30 cellular contexts compared by ENCODE assay signal in the genomic region with DNA sequence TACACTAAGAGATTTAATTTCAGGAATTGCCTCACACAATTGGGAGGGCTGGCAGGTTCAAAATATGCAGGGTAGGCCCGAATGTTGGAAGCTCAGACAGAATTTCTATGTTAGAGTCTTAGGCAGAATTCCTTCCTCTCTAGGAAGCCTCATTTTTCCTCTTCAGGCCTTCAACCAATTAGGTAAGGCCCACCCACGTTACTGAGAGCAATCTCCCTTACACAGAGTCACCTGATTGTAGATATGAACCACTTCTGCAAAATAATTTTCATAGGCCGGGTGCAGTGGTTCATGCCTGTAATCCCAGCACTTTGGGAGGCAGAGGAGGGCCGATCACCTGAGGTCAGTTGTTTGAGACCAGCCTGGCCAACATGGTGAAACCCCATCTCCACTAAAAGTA. TPM values are rescaled to one million over a fixed set of nuclear protein-coding genes. Genes with fewer than 3 reads are reported as not detected.
A peak's percentile ranks its signal among the peaks of the same experiment; 100 is the strongest.
DNase-seq lines count a peak whose midpoint lies in the region; ATAC-seq, FAIRE-seq and TF ChIP-seq lines count a peak whose summit lies in the region.
"Had no signal": no experiment of that assay in that cellular context is flagged by ENCODE, and none has a peak within 500 bp of the region (broad histone marks: within the 10 kb centered on the region; RNA-seq: fewer than 3 reads in every experiment).

No MANE protein-coding gene starts in this region.

- H3K36me3 ChIP-seq in HEK293 (ENCODE audit: control insufficient read depth in 2 of 2, insufficient read depth in 1 of 2, low read length in 2 of 2), result no peaks in the 10 kb centered on the region
- no peaks in the 10 kb centered on the region for H3K36me3 ChIP-seq in K562 (ENCODE audit: control insufficient read depth, insufficient read depth, low read length)
- H3K36me3 ChIP-seq in PC-3 (ENCODE audit: low read depth, low read length), result no peaks in the 10 kb centered on the region
- H3K36me3 ChIP-seq: BE2C; BLaER1; BLaER1 treated with 17β-estradiol and CSF1 and Interleukin-3, amounts not matched to agents 10 nM and 100 nM had no signal

- H3K4me3 ChIP-seq in HEK293 (ENCODE audit: low read depth, low read length) (no peak overlapping the region), K562 (no peak overlapping the region), PC-3 (ENCODE audit: low read length) (no peak overlapping the region)
- H3K4me3 ChIP-seq: A549; BLaER1; BLaER1 treated with 17β-estradiol and CSF1 and Interleukin-3, amounts not matched to agents 10 nM and 100 nM had no signal

- no peaks in the 10 kb centered on the region for H3K4me1 ChIP-seq in HEK293 (ENCODE audit: control insufficient read depth, insufficient read depth, low read length)
- no peaks in the 10 kb centered on the region; a peak in 3 of 5 replicates for H3K4me1 ChIP-seq in K562 (replicated peaks in 1 of 2; ENCODE audit: control insufficient read depth in 2 of 2, insufficient read depth in 2 of 2, low read length in 2 of 2)
- H3K4me1 ChIP-seq in PC-3 (ENCODE audit: insufficient read depth, low read length), result no peaks in the 10 kb centered on the region
- H3K4me1 ChIP-seq: A549; BE2C; BLaER1; BLaER1 treated with 17β-estradiol and CSF1 and Interleukin-3, amounts not matched to agents 10 nM and 100 nM; Caco-2 had no signal

- H2AFZ ChIP-seq in K562 (ENCODE audit: low read depth, low read length), result peak overlapping the region; percentile 28
- no peak overlapping the region for H2AFZ ChIP-seq in PC-3 (ENCODE audit: low read length)

- TF ChIP-seq POLR2A in K562 (conservative IDR thresholded peaks at IDR 0.05), result no peak

- ATAC-seq in K562 (peak; percentile 19; the same call in 2 of the 3 replicates), PC-3 (no peak)
- ATAC-seq: A549; CD8-positive, alpha-beta T cell had no signal

- H3K27ac ChIP-seq in HEK293 (ENCODE audit: extremely low read depth, low read depth, low read length) (no peak overlapping the region), K562 (ENCODE audit: extremely low read depth, low read depth, low read length) (no peak overlapping the region), PC-3 (ENCODE audit: low read length) (no peak overlapping the region)
- H3K27ac ChIP-seq: 22Rv1; A549; BLaER1; BLaER1 treated with 17β-estradiol and CSF1 and Interleukin-3, amounts not matched to agents 10 nM and 100 nM; C4-2B had no signal

- CTCF ChIA-PET in HEK293 (lab: Yijun Ruan, JAX), result interaction anchor here (1.3 kb wide), 1 partner anchor 14 kb away, joined by 3 read pairs; no protein-coding TSS in a partner anchor
- CTCF ChIA-PET in K562 (lab: Yijun Ruan, JAX; ENCODE audit: low intra/inter-chr PET ratio), result no interaction called here
- CTCF ChIA-PET in PC-3 (lab: Charles Lee), result no interaction called here

- no peaks in the 10 kb centered on the region for H3F3A ChIP-seq in PC-3 (ENCODE audit: low read length, unreplicated experiment)

- no peaks in the 10 kb centered on the region for H3K27me3 ChIP-seq in K562 (ENCODE audit: control insufficient read depth in 2 of 2, insufficient read depth in 2 of 2, low read length in 2 of 2)
- no peaks in the 10 kb centered on the region for H3K27me3 ChIP-seq in PC-3 (ENCODE audit: low read length)
- H3K27me3 ChIP-seq: BE2C; BLaER1; BLaER1 treated with 17β-estradiol and CSF1 and Interleukin-3, amounts not matched to agents 10 nM and 100 nM had no signal

- H3K79me2 ChIP-seq in K562 (ENCODE audit: control insufficient read depth, insufficient read depth, low read length) (no peaks in the 10 kb centered on the region), PC-3 (ENCODE audit: low read length) (no peaks in the 10 kb centered on the region)

- H3K9me3 ChIP-seq in HEK293 (ENCODE audit: control insufficient read depth, insufficient read depth, low read depth, low read length) (no peaks in the 10 kb centered on the region), K562 (replicated peaks; ENCODE audit: control insufficient read depth, insufficient read depth, low read depth, low read length) (no peaks in the 10 kb centered on the region; the same call in 1 of the 2 replicates), PC-3 (ENCODE audit: low read length) (no peaks in the 10 kb centered on the region)
- H3K9me3 ChIP-seq: A549, BE2C, BLaER1, Caco-2 had no signal

- H4K20me1 ChIP-seq in K562 (replicated peaks; ENCODE audit: control insufficient read depth, insufficient read depth, low read length) (no peaks in the 10 kb centered on the region), PC-3 (ENCODE audit: low read length) (no peaks in the 10 kb centered on the region)
- H4K20me1 ChIP-seq: BLaER1; BLaER1 treated with 17β-estradiol and CSF1 and Interleukin-3, amounts not matched to agents 10 nM and 100 nM had no signal

- intact Hi-C loops in K562 (cut with micrococcal nuclease) (no loop called here), PC-3 (cut with micrococcal nuclease) (no loop called here)

- in situ Hi-C loops in K562 (cut with MboI), result no loop called here

- H3K9ac ChIP-seq in K562 (ENCODE audit: insufficient read depth in 1 of 2, low read depth in 2 of 2, low read length in 2 of 2), result no peak overlapping the region
- no peak overlapping the region for H3K9ac ChIP-seq in PC-3 (ENCODE audit: low read length)
- H3K9ac ChIP-seq: BLaER1; BLaER1 treated with 17β-estradiol and CSF1 and Interleukin-3, amounts not matched to agents 10 nM and 100 nM had no signal

- H3K9me1 ChIP-seq in K562 (ENCODE audit: control insufficient read depth, insufficient read depth, low read length), result no peaks in the 10 kb centered on the region

- WGBS in K562 (ENCODE audit: insufficient coverage, low coverage, missing lambda C conversion rate), result 27% methylated on average over 4 of the region's 4 CpGs

- H3K4me2 ChIP-seq in K562 (ENCODE audit: insufficient read depth, low read length) (no peak overlapping the region), PC-3 (ENCODE audit: low read length) (no peak overlapping the region)
- H3K4me2 ChIP-seq: A549; BLaER1; BLaER1 treated with 17β-estradiol and CSF1 and Interleukin-3, amounts not matched to agents 10 nM and 100 nM had no signal

- no peak for TF ChIP-seq RAD21 in K562 (CRISPR knock-in tag; conservative IDR thresholded peaks at IDR 0.05 in 1 of 2, IDR thresholded peaks at IDR 0.05 in 1 of 2)

- POLR2A ChIA-PET in HEK293 (lab: Yijun Ruan, JAX) (no interaction called here), K562 (lab: Yijun Ruan, JAX) (interaction anchor here (1.2 kb wide), 1 partner anchor 13 kb away, joined by 4 read pairs; no protein-coding TSS in a partner anchor), PC-3 (lab: Charles Lee; ENCODE audit: unreplicated experiment) (no interaction called here)

- no TSS peak for BruUV-seq in K562 (replicated peaks; lab: Mats Ljungman, UMichigan)
- BruUV-seq in PC-3 (replicated peaks; lab: Mats Ljungman, UMichigan), result no TSS peak

- no peak for FAIRE-seq in K562 (lab: Jason Lieb, UNC)
- FAIRE-seq: A204.1, A549, D721Med had no signal

- no peaks in the 10 kb centered on the region for H3K9me2 ChIP-seq in PC-3 (replicated peaks; ENCODE audit: low read length)

- DNase-seq in K562 (ENCODE audit: extremely low read depth in 1 of 4, low spot score in 3 of 4) (no peak), NCI-H524 treated with DMSO at 0.1 percent for 48 hours (lab: John Stamatoyannopoulos, UW) (no peak), PC-3 (no peak)
- DNase-seq: 8988T; ACHN; AML-193; BE2C; C1 segment of cervical spinal cord; Caco-2; Calu3; CD4-positive, alpha-beta memory T cell; CD4-positive, alpha-beta T cell; CD4-positive, CD25-positive, alpha-beta regulatory T cell; CD8-positive, alpha-beta memory T cell; CD8-positive, alpha-beta T cell; COR-L47; DMS 273 treated with DMSO at 0.1 percent for 48 hours; DMS153; DMS53; DMS79; DMS79 treated with DMSO at 0.1 percent for 48 hours; DND-41 had no signal

- TF ChIP-seq EP300 in K562 (IDR thresholded peaks at IDR 0.05; ENCODE audit: low read length), result no peak

- no peak for TF ChIP-seq CTCF in HEK293 (tag by site-specific recombination; IDR thresholded peaks at IDR 0.05)
- TF ChIP-seq CTCF in K562 (IDR thresholded peaks at IDR 0.05 in 2 of 3, conservative IDR thresholded peaks at IDR 0.05 in 1 of 3; ENCODE audit: insufficient read depth in 2 of 3, low read depth in 1 of 3, low read length in 3 of 3), result no peak
- TF ChIP-seq CTCF in PC-3 (conservative IDR thresholded peaks at IDR 0.05; ENCODE audit: low read depth, low read length), result no peak

TF ChIP-seq in HEK293, 187 proteins besides CTCF, POLR2A, EP300 and RAD21 (continues in another document):
- TF ChIP-seq ZNF211 (tag by site-specific recombination; IDR thresholded peaks at IDR 0.05; ENCODE audit: low read depth) (no peak), ZNF791 (tag by site-specific recombination; IDR thresholded peaks at IDR 0.05) (no peak), SCRT2 (tag by site-specific recombination; IDR thresholded peaks at IDR 0.05) (no peak), ZNF132 (tag by site-specific recombination; IDR thresholded peaks at IDR 0.05; ENCODE audit: borderline replicate concordance) (no peak)

TF ChIP-seq in K562, 482 proteins besides CTCF, POLR2A, EP300 and RAD21 (continues in another document):
- no peak for TF ChIP-seq ZNF316 (IDR thresholded peaks at IDR 0.05)

RNA-seq across cellular contexts. Expression of gene HIVEP1, which starts 50.2 kb away (rescaled TPM):
- total RNA-seq in K562 (2011; cell fraction: chromatin; rRNA removed; ENCODE audit: low replicate concordance), result 53.0 and 162 TPM in 2 replicates
- 38.2 and 56.5 TPM in 2 replicates for total RNA-seq in K562 (2011; cell fraction: nucleolus; rRNA removed)
- 82.4 and 142 TPM in 2 replicates for total RNA-seq in K562 (2011; cell fraction: nucleoplasm; rRNA removed)
- total RNA-seq in K562 (2014; rRNA removed) (19.3 and 21.7 TPM in 2 replicates), K562 (2014; rRNA removed; fragmentation: Illumina TruSeq; extraction: Trizol) (33.3 and 37.1 TPM in 2 replicates), K562 (2015; rRNA removed; fragmentation: Illumina TruSeq; extraction: Trizol) (29.3 and 30.4 TPM in 2 replicates), K562 (2021) (25.8 and 28.8 TPM in 2 replicates), PC-3 (2014; rRNA removed) (6.6 and 10.0 TPM in 2 replicates)
- polyA plus RNA-seq in K562 (2011; rRNA removed) (16.9 and 18.2 TPM in 2 replicates), K562 (2014; fragmentation: Illumina TruSeq; extraction: Trizol) (20.9 and 24.9 TPM in 2 replicates), K562 (2014; fragmentation: Nextera tagmentation; extraction: Ambion mirVana) (1 to 10 TPM; 6.0 to 6.2 TPM), K562 (2014; rRNA removed) (14.6 and 18.4 TPM in 2 replicates)
- 19.3 and 22.5 TPM in 2 replicates for polyA plus RNA-seq in K562 (2011; cell fraction: cytosol; rRNA removed)
- 35.9 and 42.5 TPM in 2 replicates for polyA plus RNA-seq in K562 (2011; cell fraction: nucleus; rRNA removed)
- polyA plus RNA-seq in K562 (2012), result 11.0 and 12.9 TPM in 2 replicates
- 64.9 and 75.2 TPM in 2 replicates for polyA minus RNA-seq in K562 (2011; rRNA and poly(A)+ RNA removed)
- 21.6 and 23.0 TPM in 2 replicates for polyA minus RNA-seq in K562 (2011; cell fraction: cytosol; rRNA and poly(A)+ RNA removed)
- polyA minus RNA-seq in K562 (2011; cell fraction: nucleus; rRNA and poly(A)+ RNA removed), result 68.8 and 114 TPM in 2 replicates

Comparison
In these comparisons a context has a peak if more than half of its experiments do, and no peak if none do; other contexts are left out.
1. Of the 44 proteins assayed by ChIP-seq in both K562 and HEK293: peak only in K562: ZEB2; only in HEK293: none; in both: none; in neither: 43.